In genomic region chr12:120265483-120266179, GRCh38 we compare ENCODE assay signal across 1 cellular context.
A peak's percentile ranks its signal among the peaks of the same experiment; 100 is the strongest.
TF ChIP-seq lines count a peak whose summit lies in the region.

TSS of gene PXN (minus strand) at chr12:120265730. CDS start at chr12:120265629, 101 bp downstream.

TF ChIP-seq in HepG2, 621 proteins besides CTCF, POLR2A, EP300 and RAD21 (continued from another document):
- TF ChIP-seq BRD4 (CRISPR knock-in tag; IDR thresholded peaks at IDR 0.05) (no peak), GFI1 (CRISPR knock-in tag; IDR thresholded peaks at IDR 0.05; ENCODE audit: borderline replicate concordance) (no peak; the same call in 1 of the 2 replicates), POLR2AphosphoS5 (IDR thresholded peaks at IDR 0.05; ENCODE audit: low read depth, low read length) (peak; percentile 47), ZFP36L1 (CRISPR knock-in tag; IDR thresholded peaks at IDR 0.05) (no peak), THAP7 (CRISPR knock-in tag; IDR thresholded peaks at IDR 0.05) (no peak), ZNF570 (CRISPR knock-in tag; IDR thresholded peaks at IDR 0.05; ENCODE audit: borderline replicate concordance) (no peak), ZNF775 (CRISPR knock-in tag; IDR thresholded peaks at IDR 0.05; ENCODE audit: borderline replicate concordance) (no peak), ZNF234 (CRISPR knock-in tag; conservative IDR thresholded peaks at IDR 0.05) (no peak), ZNF619 (CRISPR knock-in tag; IDR thresholded peaks at IDR 0.05) (0 out of 2 replicates have a peak, but pooled peaks have one; percentile 29), ZNF20 (CRISPR knock-in tag; IDR thresholded peaks at IDR 0.05) (no peak), ZNF598 (CRISPR knock-in tag; IDR thresholded peaks at IDR 0.05; ENCODE audit: borderline replicate concordance) (no peak), PHF5A (CRISPR knock-in tag; IDR thresholded peaks at IDR 0.05; ENCODE audit: low read depth, unreplicated experiment) (no peak), KAT7 (CRISPR knock-in tag; IDR thresholded peaks at IDR 0.05; ENCODE audit: borderline replicate concordance) (no peak; the same call in 1 of the 2 replicates), ZBTB2 (CRISPR knock-in tag; IDR thresholded peaks at IDR 0.05; ENCODE audit: low read depth) (no peak), ZNF776 (CRISPR knock-in tag; IDR thresholded peaks at IDR 0.05) (no peak), RARG (CRISPR knock-in tag; IDR thresholded peaks at IDR 0.05; ENCODE audit: low read depth) (no peak), RBM39 (IDR thresholded peaks at IDR 0.05; ENCODE audit: low read depth, low read length, poor library complexity, severe bottlenecking) (no peak), ZNF251 (CRISPR knock-in tag; IDR thresholded peaks at IDR 0.05) (no peak), E2F1 (CRISPR knock-in tag; IDR thresholded peaks at IDR 0.05) (no peak), HNRNPK (IDR thresholded peaks at IDR 0.05; ENCODE audit: low read depth, low read length, poor library complexity, severe bottlenecking) (no peak), NFRKB (IDR thresholded peaks at IDR 0.05) (no peak), ARNTL (CRISPR knock-in tag; IDR thresholded peaks at IDR 0.05) (peak; percentile 51; the same call in 1 of the 2 replicates)
